ENCODE assay signal across 20 cellular contexts in genomic region chr1:217457016-217457415, GRCh38.
"Had no signal": no experiment of that assay in that cellular context is flagged by ENCODE, and none has a peak within 500 bp of the region (broad histone marks: within the 10 kb centered on the region; RNA-seq: fewer than 3 reads in every experiment).

No MANE protein-coding gene starts in this region.

- H3K4me1 ChIP-seq: SJSA1 had no signal

- H3K4me3 ChIP-seq: SJSA1, SK-N-MC had no signal

- DNase-seq: KBM-7, MV-4-11, NCI-H1048, NCI-H1105, NCI-H1417, NCI-H1436 treated with DMSO at 0.1 percent for 48 hours, NCI-H1694, NCI-H187 treated with DMSO at 0.1 percent for 48 hours, NCI-H2029 treated with DMSO at 0.1 percent for 48 hours, NCI-H226, NCI-H446, NCI-H510A, NCI-H524 treated with DMSO at 0.1 percent for 48 hours, NCI-H69, NCI-H774, Right ventricle myocardium superior, RPMI8226, SIG-M5 had no signal

- H3K9me3 ChIP-seq: SJSA1 had no signal

- H3K36me3 ChIP-seq: SJSA1 had no signal

- H3K27ac ChIP-seq: SJSA1, SK-N-MC had no signal

- H3K27me3 ChIP-seq: SJSA1 had no signal
